ENCODE assay signal across 30 cellular contexts in the genomic region with DNA sequence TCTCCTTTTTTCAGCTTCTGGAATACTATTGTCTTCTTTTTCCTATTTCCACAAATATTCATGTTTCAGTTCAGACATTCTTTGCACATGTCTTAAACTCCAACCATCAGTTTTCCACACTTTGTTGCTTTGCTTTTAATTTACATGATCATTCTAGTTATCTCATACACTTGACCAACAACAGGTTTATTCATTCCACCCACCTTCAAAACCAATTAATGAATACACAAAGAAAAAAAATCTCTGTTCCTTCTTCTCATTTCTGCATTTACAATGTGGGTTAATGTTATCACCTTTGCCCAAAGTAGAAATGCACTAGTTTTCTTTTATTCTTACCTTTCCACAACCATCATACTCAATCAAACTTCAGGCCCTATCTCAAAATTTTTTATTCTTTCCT.
"Had no signal": no experiment of that assay in that cellular context is flagged by ENCODE, and none has a peak within 500 bp of the region (broad histone marks: within the 10 kb centered on the region; RNA-seq: fewer than 3 reads in every experiment).

No MANE protein-coding gene starts in this region.

- H3K27me3 Mint-ChIP-seq: dendritic cell treated with granulocyte-macrophage colony-stimulating factor and Interleukin-4, amounts not matched to agents 40 ng/mL and 50 ng/mL, for 4 days; effector memory CD8-positive, alpha-beta T cell had no signal

- H3K27me3 ChIP-seq: colonic mucosa, esophagus muscularis mucosa, esophagus squamous epithelium, gastrocnemius medialis, gastroesophageal sphincter, heart left ventricle, heart right ventricle, hepatocyte had no signal

- H3K4me2 ChIP-seq: hepatocyte had no signal

- H3K4me3 ChIP-seq: colonic mucosa, coronary artery, dorsolateral prefrontal cortex, esophagus muscularis mucosa, esophagus squamous epithelium, gastrocnemius medialis, gastroesophageal sphincter, heart left ventricle, heart right ventricle, hepatocyte had no signal

- H3K4me1 Mint-ChIP-seq: endodermal cell had no signal

- FAIRE-seq: colon, endometrium, endothelial cell of umbilical vein, frontal cortex had no signal

- H3K79me2 ChIP-seq: hepatocyte had no signal

- H3K4me3 Mint-ChIP-seq: dendritic cell treated with granulocyte-macrophage colony-stimulating factor and Interleukin-4, amounts not matched to agents 40 ng/mL and 50 ng/mL, for 4 days; effector memory CD8-positive, alpha-beta T cell; endodermal cell had no signal

- H3K4me1 ChIP-seq: colonic mucosa, esophagus muscularis mucosa, esophagus squamous epithelium, foreskin keratinocyte, gastrocnemius medialis, gastroesophageal sphincter, heart left ventricle, heart right ventricle had no signal

- H3K27ac Mint-ChIP-seq: dendritic cell treated with granulocyte-macrophage colony-stimulating factor and Interleukin-4, amounts not matched to agents 40 ng/mL and 50 ng/mL, for 4 days; effector memory CD8-positive, alpha-beta T cell; endodermal cell had no signal

- H3K9me3 ChIP-seq: colonic mucosa, esophagus muscularis mucosa, esophagus squamous epithelium, gastrocnemius medialis, gastroesophageal sphincter had no signal

- H3K9me3 Mint-ChIP-seq: dendritic cell treated with granulocyte-macrophage colony-stimulating factor and Interleukin-4, amounts not matched to agents 40 ng/mL and 50 ng/mL, for 4 days; endodermal cell had no signal

- H2AFZ ChIP-seq: hepatocyte had no signal

- H3K27ac ChIP-seq: colonic mucosa, coronary artery, dorsolateral prefrontal cortex, epithelial cell of prostate, esophagus muscularis mucosa, esophagus squamous epithelium, foreskin keratinocyte, gastrocnemius medialis, gastroesophageal sphincter, heart left ventricle, heart right ventricle, hepatocyte had no signal

- DNase-seq: colonic mucosa; cortex of kidney; dermis blood vessel endothelial cell; dorsolateral prefrontal cortex; effector CD4-positive, alpha-beta T cell; effector CD8-positive, alpha-beta T cell; effector memory CD4-positive, alpha-beta T cell; effector memory CD8-positive, alpha-beta T cell; endodermal cell; erythroblast; esophagus squamous epithelium; foreskin fibroblast; foreskin keratinocyte; foreskin melanocyte; gastrocnemius medialis; glutamatergic neuron; head of caudate nucleus; heart left ventricle; heart right ventricle had no signal

- H3K36me3 ChIP-seq: colonic mucosa, esophagus muscularis mucosa, esophagus squamous epithelium, gastrocnemius medialis, gastroesophageal sphincter, heart left ventricle, heart right ventricle had no signal

- ATAC-seq: effector memory CD8-positive, alpha-beta T cell; esophagus mucosa; foreskin keratinocyte; gastrocnemius medialis; gastroesophageal sphincter; heart left ventricle; heart right ventricle had no signal
